In the genomic region with DNA sequence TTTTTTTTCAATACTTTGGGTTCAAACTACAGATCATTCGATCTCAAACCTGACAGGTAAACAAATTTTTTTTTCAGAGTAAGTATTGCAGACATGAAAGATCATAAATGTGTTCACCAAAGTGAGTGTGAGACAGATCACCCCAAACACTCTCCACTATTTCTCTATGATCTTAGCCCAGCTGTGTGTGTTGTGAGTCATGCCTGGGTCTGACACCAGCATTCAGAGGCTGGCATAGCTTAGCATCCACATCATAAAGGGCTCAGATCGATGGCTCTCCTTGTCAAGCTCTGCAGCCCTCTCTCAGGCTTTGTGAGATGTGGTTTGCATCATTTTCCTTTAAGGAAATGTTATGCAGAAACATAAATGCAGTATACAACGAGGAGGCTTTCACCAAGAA, we compare ENCODE assay signal across 8 cellular contexts.
DNase-seq lines count a peak whose midpoint lies in the region; ATAC-seq and TF ChIP-seq lines count a peak whose summit lies in the region.

No MANE protein-coding gene starts in this region.

- TF ChIP-seq CTCF in spleen (IDR thresholded peaks at IDR 0.05 in 8 of 11, conservative IDR thresholded peaks at IDR 0.05 in 3 of 11) (no peak), right atrium auricular region (IDR thresholded peaks at IDR 0.05) (no peak)

- TF ChIP-seq POLR2A in spleen (IDR thresholded peaks at IDR 0.05) = no peak

- H3K4me3 ChIP-seq in SJCRH30 = no peak overlapping the region
- no peak overlapping the region for H3K4me3 ChIP-seq in spleen
- H3K4me3 ChIP-seq in right atrium auricular region = no peak overlapping the region

- peak; percentile 2 for DNase-seq in NCI-H2227 treated with DMSO at 0.1 percent for 48 hours (lab: John Stamatoyannopoulos, UW)
- no peak for DNase-seq in NCI-H2227 (lab: John Stamatoyannopoulos, UW; ENCODE audit: unreplicated experiment)
- peak; percentile 35 to 55 for DNase-seq in SJCRH30
- DNase-seq in fibroblast of peridontal ligament (ENCODE audit: extremely low read depth) = peak; percentile 81
- DNase-seq in spleen = no peak
- DNase-seq in HUDEP-2 (lab: John Stamatoyannopoulos, UW; ENCODE audit: unreplicated experiment in 76 of 76) = no peak
- DNase-seq in right atrium auricular region (ENCODE audit: low spot score) = no peak

- H3K9me3 ChIP-seq in SJCRH30 (replicated peaks) (no peaks in the 10 kb centered on the region), spleen (no peaks in the 10 kb centered on the region), right atrium auricular region (no peaks in the 10 kb centered on the region)

- H3K27ac ChIP-seq in SJCRH30 (no peak overlapping the region; the same call in 1 of the 2 replicates), spleen (peak overlapping the region in 5 of 8 donors; percentile 4 to 87 (median 84)), right atrium auricular region (no peak overlapping the region)

- peaks cover 25% of the 10 kb centered on the region for H3K4me1 ChIP-seq in SJCRH30
- H3K4me1 ChIP-seq in spleen = peaks cover 31 to 94% (median 65%) of the 10 kb centered on the region in 6 donors
- peaks cover 0 to 46% of the 10 kb centered on the region in 2 donors for H3K4me1 ChIP-seq in right atrium auricular region

- no peak for ATAC-seq in GM18519 (IDR thresholded peaks at IDR 0.05; ENCODE audit: low FRiP score, unreplicated experiment)

- intact Hi-C loops in spleen (cut with DNase I; ENCODE audit: low total_unique reads) = no loop called here

- H3K36me3 ChIP-seq in SJCRH30 (no peaks in the 10 kb centered on the region), spleen (peaks cover 0 to 9% (median 0%) of the 10 kb centered on the region in 6 donors), right atrium auricular region (no peaks in the 10 kb centered on the region)

- H3K27me3 ChIP-seq in SJCRH30 = no peaks in the 10 kb centered on the region
- no peaks in the 10 kb centered on the region for H3K27me3 ChIP-seq in spleen (replicated peaks in 1 of 7)
- H3K27me3 ChIP-seq in right atrium auricular region = no peaks in the 10 kb centered on the region

- 18 to 35% (median 28%) methylated on average over 3 of the region's 3 CpGs for WGBS in spleen, 5 donors

Comparison
In these comparisons a context has a peak if more than half of its experiments do, and no peak if none do; other contexts are left out.
1. DNase-seq: peak in NCI-H2227 treated with DMSO at 0.1 percent for 48 hours (single experiment), SJCRH30 (2 of 2) and fibroblast of peridontal ligament (single experiment); none in NCI-H2227 (single experiment), spleen (single experiment), HUDEP-2 (0 of 76) and right atrium auricular region (single experiment).
2. H3K27ac ChIP-seq: peak in spleen (5 of 8); none in SJCRH30 (single experiment) and right atrium auricular region (0 of 2).